In the genomic region with DNA sequence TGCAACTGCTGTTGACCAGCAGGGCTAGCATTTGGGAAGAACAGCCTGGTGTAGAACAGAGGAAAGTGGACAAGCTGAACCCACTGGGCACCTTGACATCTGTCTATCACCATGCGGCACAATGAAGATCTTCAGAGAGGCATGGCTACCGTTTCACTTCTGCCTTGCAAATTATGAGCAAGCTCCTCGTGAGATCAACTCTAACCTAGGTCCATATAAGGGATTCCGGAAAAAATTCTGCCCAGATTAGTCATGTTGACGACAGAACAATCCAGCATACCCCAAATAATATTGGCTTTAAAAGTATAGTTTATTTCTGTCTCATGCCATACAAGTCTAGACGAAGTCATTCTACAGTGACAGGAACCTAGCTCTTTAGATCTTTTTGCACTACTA, we compare ENCODE assay signal across 1 cellular context.
TF ChIP-seq lines count a peak whose summit lies in the region.

No MANE protein-coding gene starts in this region.

TF ChIP-seq in liver, 16 proteins besides CTCF, POLR2A, EP300 and RAD21 (continued from another document):
- TF ChIP-seq, protein P1, sequence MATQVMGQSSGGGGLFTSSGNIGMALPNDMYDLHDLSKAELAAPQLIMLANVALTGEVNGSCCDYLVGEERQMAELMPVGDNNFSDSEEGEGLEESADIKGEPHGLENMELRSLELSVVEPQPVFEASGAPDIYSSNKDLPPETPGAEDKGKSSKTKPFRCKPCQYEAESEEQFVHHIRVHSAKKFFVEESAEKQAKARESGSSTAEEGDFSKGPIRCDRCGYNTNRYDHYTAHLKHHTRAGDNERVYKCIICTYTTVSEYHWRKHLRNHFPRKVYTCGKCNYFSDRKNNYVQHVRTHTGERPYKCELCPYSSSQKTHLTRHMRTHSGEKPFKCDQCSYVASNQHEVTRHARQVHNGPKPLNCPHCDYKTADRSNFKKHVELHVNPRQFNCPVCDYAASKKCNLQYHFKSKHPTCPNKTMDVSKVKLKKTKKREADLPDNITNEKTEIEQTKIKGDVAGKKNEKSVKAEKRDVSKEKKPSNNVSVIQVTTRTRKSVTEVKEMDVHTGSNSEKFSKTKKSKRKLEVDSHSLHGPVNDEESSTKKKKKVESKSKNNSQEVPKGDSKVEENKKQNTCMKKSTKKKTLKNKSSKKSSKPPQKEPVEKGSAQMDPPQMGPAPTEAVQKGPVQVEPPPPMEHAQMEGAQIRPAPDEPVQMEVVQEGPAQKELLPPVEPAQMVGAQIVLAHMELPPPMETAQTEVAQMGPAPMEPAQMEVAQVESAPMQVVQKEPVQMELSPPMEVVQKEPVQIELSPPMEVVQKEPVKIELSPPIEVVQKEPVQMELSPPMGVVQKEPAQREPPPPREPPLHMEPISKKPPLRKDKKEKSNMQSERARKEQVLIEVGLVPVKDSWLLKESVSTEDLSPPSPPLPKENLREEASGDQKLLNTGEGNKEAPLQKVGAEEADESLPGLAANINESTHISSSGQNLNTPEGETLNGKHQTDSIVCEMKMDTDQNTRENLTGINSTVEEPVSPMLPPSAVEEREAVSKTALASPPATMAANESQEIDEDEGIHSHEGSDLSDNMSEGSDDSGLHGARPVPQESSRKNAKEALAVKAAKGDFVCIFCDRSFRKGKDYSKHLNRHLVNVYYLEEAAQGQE (IDR thresholded peaks at IDR 0.05): no peak
